ENCODE assay signal across 1 cellular context in the genomic region with DNA sequence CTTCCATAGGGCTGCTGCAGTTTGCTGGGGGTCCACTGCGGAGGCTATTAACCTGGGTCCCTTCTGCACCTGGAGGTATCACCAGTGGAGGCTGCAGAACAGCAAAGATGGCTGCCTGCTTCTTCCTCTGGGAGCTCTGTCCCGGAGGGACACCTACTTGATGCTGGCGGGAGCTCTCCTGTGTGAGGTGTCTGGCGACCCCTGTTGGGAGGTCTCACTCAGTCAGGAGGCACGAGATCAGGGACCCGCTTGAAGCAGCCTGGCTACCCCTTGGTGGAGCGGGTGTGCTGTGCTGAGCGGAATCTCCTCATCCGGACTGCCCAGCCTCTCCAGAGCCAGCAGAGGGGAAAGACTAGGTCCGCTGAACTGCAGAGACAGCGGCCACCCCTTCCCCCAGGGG.
A peak's percentile ranks its signal among the peaks of the same experiment; 100 is the strongest.
TF ChIP-seq lines count a peak whose summit lies in the region.

No MANE protein-coding gene starts in this region.

TF ChIP-seq in GM23338, 12 proteins besides CTCF, POLR2A, EP300 and RAD21:
- peak; percentile 70 for TF ChIP-seq ZNF462 (CRISPR knock-in tag; IDR thresholded peaks at IDR 0.05)
- TF ChIP-seq JUNB (IDR thresholded peaks at IDR 0.05; ENCODE audit: unreplicated experiment), result no peak
